11 cellular contexts compared by ENCODE assay signal in genomic region chr3:94044100-94044936, GRCh38. TPM values are rescaled to one million over a fixed set of nuclear protein-coding genes. Genes with fewer than 3 reads are reported as not detected.
DNase-seq lines count a peak whose midpoint lies in the region; ATAC-seq and TF ChIP-seq lines count a peak whose summit lies in the region.
"Not testable (repeated sequence)": the region's sequence is repeated elsewhere in the genome, so short reads cannot be mapped to it uniquely, and the experiment has no call there.
"Had no signal": no experiment of that assay in that cellular context is flagged by ENCODE, and none has a peak within 500 bp of the region (broad histone marks: within the 10 kb centered on the region; RNA-seq: fewer than 3 reads in every experiment).

No MANE protein-coding gene starts in this region.

- TF ChIP-seq CTCF in Calu3 (IDR thresholded peaks at IDR 0.05; ENCODE audit: unreplicated experiment); natural killer cell (IDR thresholded peaks at IDR 0.05): not testable (repeated sequence)

- BruUV-seq in Calu3 (replicated peaks; lab: Mats Ljungman, UMichigan): not testable (repeated sequence)

- H3K27me3 Mint-ChIP-seq in Calu3 (ENCODE audit: unreplicated experiment); T-helper 17 cell; activated T-cell treated with anti-CD3 and anti-CD28 coated beads, Interleukin-2, amount 50 U/mL, for 72 hours (ENCODE audit: low read depth); effector memory CD8-positive, alpha-beta T cell; natural killer cell (ENCODE audit: low read depth in 2 of 2): not testable (repeated sequence)

- peaks cover 10% of the 10 kb centered on the region for H3K36me3 Mint-ChIP-seq in Calu3 (ENCODE audit: insufficient read depth, unreplicated experiment)
- not testable (repeated sequence) for H3K36me3 Mint-ChIP-seq in T-helper 17 cell (ENCODE audit: low read depth); natural killer cell
- peaks cover 0 to 15% of the 10 kb centered on the region in 2 donors for H3K36me3 Mint-ChIP-seq in activated T-cell treated with anti-CD3 and anti-CD28 coated beads, Interleukin-2, amount 50 U/mL, for 72 hours (ENCODE audit: insufficient read depth in 2 of 2)
- H3K36me3 Mint-ChIP-seq in effector memory CD8-positive, alpha-beta T cell (ENCODE audit: insufficient read depth): peaks cover 11% of the 10 kb centered on the region
- peaks cover 19% of the 10 kb centered on the region for H3K36me3 Mint-ChIP-seq in stimulated activated effector memory CD8-positive, alpha-beta T cell treated with anti-CD3 and anti-CD28 coated beads, Interleukin-12 subunit alpha, Interleukin-12 subunit beta, amount 100 ng/mL, for 72 hours

- H3K4me1 Mint-ChIP-seq in Calu3 (ENCODE audit: low read depth, unreplicated experiment); T-helper 17 cell; activated T-cell treated with anti-CD3 and anti-CD28 coated beads, Interleukin-2, amount 50 U/mL, for 72 hours (ENCODE audit: low read depth); effector memory CD8-positive, alpha-beta T cell (ENCODE audit: low read depth in 2 of 2); natural killer cell; stimulated activated effector memory CD8-positive, alpha-beta T cell treated with anti-CD3 and anti-CD28 coated beads, Interleukin-12 subunit alpha, Interleukin-12 subunit beta, amount 100 ng/mL, for 72 hours: not testable (repeated sequence)

- not testable (repeated sequence) for H3K9me3 Mint-ChIP-seq in Calu3 (ENCODE audit: low read depth, unreplicated experiment); activated T-cell treated with anti-CD3 and anti-CD28 coated beads, Interleukin-2, amount 50 U/mL, for 72 hours; effector memory CD8-positive, alpha-beta T cell; natural killer cell; stimulated activated effector memory CD8-positive, alpha-beta T cell treated with anti-CD3 and anti-CD28 coated beads, Interleukin-12 subunit alpha, Interleukin-12 subunit beta, amount 100 ng/mL, for 72 hours

- H3K27ac Mint-ChIP-seq in Calu3 (ENCODE audit: unreplicated experiment) (peak overlapping the region; percentile 83), T-helper 17 cell (peak overlapping the region; percentile 69), natural killer cell (peak overlapping the region; percentile 70 to 76)
- H3K27ac Mint-ChIP-seq in activated T-cell treated with anti-CD3 and anti-CD28 coated beads, Interleukin-2, amount 50 U/mL, for 72 hours: peak overlapping the region; percentile 65
- H3K27ac Mint-ChIP-seq in effector memory CD8-positive, alpha-beta T cell: peak overlapping the region; percentile 77 to 88
- peak overlapping the region; percentile 51 for H3K27ac Mint-ChIP-seq in stimulated activated effector memory CD8-positive, alpha-beta T cell treated with anti-CD3 and anti-CD28 coated beads, Interleukin-12 subunit alpha, Interleukin-12 subunit beta, amount 100 ng/mL, for 72 hours

- H3K4me3 Mint-ChIP-seq in Calu3 (ENCODE audit: low read depth, unreplicated experiment); T-helper 17 cell; activated T-cell treated with anti-CD3 and anti-CD28 coated beads, Interleukin-2, amount 50 U/mL, for 72 hours; effector memory CD8-positive, alpha-beta T cell; stimulated activated effector memory CD8-positive, alpha-beta T cell treated with anti-CD3 and anti-CD28 coated beads, Interleukin-12 subunit alpha, Interleukin-12 subunit beta, amount 100 ng/mL, for 72 hours: not testable (repeated sequence)
- peak overlapping the region; percentile 13 for H3K4me3 Mint-ChIP-seq in natural killer cell

- ATAC-seq in T-helper 17 cell; activated T-cell treated with anti-CD3 and anti-CD28 coated beads, Interleukin-2, amount 50 U/mL, for 72 hours (replicated peaks in 1 of 2); effector memory CD8-positive, alpha-beta T cell (replicated peaks); natural killer cell; stimulated activated effector memory CD8-positive, alpha-beta T cell treated with anti-CD3 and anti-CD28 coated beads, Interleukin-12 subunit alpha, Interleukin-12 subunit beta, amount 100 ng/mL, for 72 hours: not testable (repeated sequence)

- DNase-seq in Calu3; T-helper 17 cell; activated T-cell treated with anti-CD3 and anti-CD28 coated beads, Interleukin-2, amount 50 U/mL, for 72 hours; effector memory CD8-positive, alpha-beta T cell; natural killer cell; stimulated activated effector memory CD8-positive, alpha-beta T cell treated with anti-CD3 and anti-CD28 coated beads, Interleukin-12 subunit alpha, Interleukin-12 subunit beta, amount 100 ng/mL, for 72 hours (ENCODE audit: low spot score in 2 of 2): not testable (repeated sequence)

- H3K9me3 ChIP-seq in T-helper 17 cell (ENCODE audit: control insufficient read depth, low read length, poor library complexity, severe bottlenecking): not testable (repeated sequence)

- CTCF ChIA-PET in Calu3 (lab: Charles Lee): not testable (repeated sequence)

- intact Hi-C loops in Calu3 (cut with micrococcal nuclease; ENCODE audit: unreplicated experiment); natural killer cell (cut with micrococcal nuclease): not testable (repeated sequence)

RNA-seq across cellular contexts. Expression of gene STX19, which starts 15.9 kb away (rescaled TPM):
- total RNA-seq in Calu3 (2022) (5.1 and 5.2 TPM in 2 replicates), T-helper 17 cell (not detected), natural killer cell (not detected)
- total RNA-seq in activated T-cell treated with anti-CD3 and anti-CD28 coated beads, Interleukin-2, amount 50 U/mL, for 72 hours: not detected
- total RNA-seq: A172; B cell; Caco-2; CD4-positive, alpha-beta T cell; CD8-positive, alpha-beta T cell had no signal

RNA-seq across cellular contexts. Expression of gene DHFR2, which starts 18.4 kb away (rescaled TPM):
- total RNA-seq in Calu3 (2022): 5.0 and 5.4 TPM in 2 replicates
- 1 to 10 TPM; 2.4 to 2.6 TPM for total RNA-seq in T-helper 17 cell
- 1 to 10 TPM; 8.1 to 9.3 TPM for total RNA-seq in activated T-cell treated with anti-CD3 and anti-CD28 coated beads, Interleukin-2, amount 50 U/mL, for 72 hours
- total RNA-seq in natural killer cell: 1 to 10 TPM; 2.5 to 5.0 (median 3.9) TPM

RNA-seq across cellular contexts. Expression of gene NSUN3, which starts 18.5 kb away (rescaled TPM):
- total RNA-seq in Calu3 (2022) (10.1 and 13.6 TPM in 2 replicates), T-helper 17 cell (10 to 100 TPM; 16.7 to 18.1 TPM), natural killer cell (10 to 100 TPM; 24.0 to 32.4 (median 28.6) TPM)
- 10 to 100 TPM; 18.4 to 19.4 TPM for total RNA-seq in activated T-cell treated with anti-CD3 and anti-CD28 coated beads, Interleukin-2, amount 50 U/mL, for 72 hours
